Comparison of ENCODE assay signal across 10 cellular contexts in genomic region chr6:111777357-111777756, GRCh38.
DNase-seq lines count a peak whose midpoint lies in the region; ATAC-seq and TF ChIP-seq lines count a peak whose summit lies in the region.
"Had no signal": no experiment of that assay in that cellular context is flagged by ENCODE, and none has a peak within 500 bp of the region (broad histone marks: within the 10 kb centered on the region; RNA-seq: fewer than 3 reads in every experiment).

No MANE protein-coding gene starts in this region.

- intact Hi-C loops in esophagus squamous epithelium (cut with DNase I), result no loop called here
- intact Hi-C loops in posterior vena cava (cut with DNase I), result no loop called here

- no peak for TF ChIP-seq POLR2A in esophagus squamous epithelium (IDR thresholded peaks at IDR 0.05)

- H3K27me3 ChIP-seq in esophagus squamous epithelium, result no peaks in the 10 kb centered on the region

- WGBS in esophagus squamous epithelium, 2 donors, result 50 to 71% methylated on average over 6 of the region's 6 CpGs

- peak overlapping the region; percentile 16 to 50 for H3K4me3 Mint-ChIP-seq in activated T-cell treated with anti-CD3 and anti-CD28 coated beads, Interleukin-2, amount 50 U/mL, for 72 hours
- H3K4me3 Mint-ChIP-seq in osteocyte (ENCODE audit: unreplicated experiment), result no peak overlapping the region

- H3K4me1 Mint-ChIP-seq in activated T-cell treated with anti-CD3 and anti-CD28 coated beads, Interleukin-2, amount 50 U/mL, for 72 hours (ENCODE audit: low read depth), result peaks cover 92% of the 10 kb centered on the region
- peaks cover 37% of the 10 kb centered on the region for H3K4me1 Mint-ChIP-seq in osteocyte (ENCODE audit: unreplicated experiment)

- no peaks in the 10 kb centered on the region for H3K36me3 ChIP-seq in esophagus squamous epithelium

- peaks cover 9 to 63% (median 19%) of the 10 kb centered on the region in 3 donors for H3K4me1 ChIP-seq in esophagus squamous epithelium

- DNase-seq in activated T-cell treated with anti-CD3 and anti-CD28 coated beads, Interleukin-2, amount 50 U/mL, for 72 hours, result no peak
- DNase-seq in activated T-cell treated with anti-CD3 and anti-CD28 coated beads, Interleukin-2, amount 50 U/mL, for 1 hour, result no peak
- DNase-seq in OCI-M1 (lab: John Stamatoyannopoulos, UW) (peak; percentile 34), esophagus squamous epithelium (lab: John Stamatoyannopoulos, UW) (no peak), posterior vena cava (ENCODE audit: low spot score) (no peak), osteocyte (ENCODE audit: extremely low spot score, unreplicated experiment) (no peak)
- no peak for DNase-seq in central memory CD4-positive, alpha-beta T cell
- DNase-seq: C1 segment of cervical spinal cord, NCI-H146 had no signal

- ATAC-seq in activated T-cell treated with anti-CD3 and anti-CD28 coated beads, Interleukin-2, amount 50 U/mL, for 72 hours (replicated peaks in 1 of 2), result peak; percentile 23 to 36

- H3K27ac ChIP-seq in esophagus squamous epithelium (peak overlapping the region in 3 of 4 donors; percentile 61 to 72 (median 62)), temporal lobe (ENCODE audit: low read depth, low read length) (peak overlapping the region; percentile 40)

- no peak overlapping the region for H3K4me3 ChIP-seq in esophagus squamous epithelium

- peaks cover 7 to 24% of the 10 kb centered on the region in 2 donors for H3K36me3 Mint-ChIP-seq in activated T-cell treated with anti-CD3 and anti-CD28 coated beads, Interleukin-2, amount 50 U/mL, for 72 hours (ENCODE audit: insufficient read depth in 2 of 2)
- peaks cover 4% of the 10 kb centered on the region for H3K36me3 Mint-ChIP-seq in osteocyte (ENCODE audit: unreplicated experiment)

- H3K9me3 Mint-ChIP-seq in activated T-cell treated with anti-CD3 and anti-CD28 coated beads, Interleukin-2, amount 50 U/mL, for 72 hours, result no peaks in the 10 kb centered on the region
- H3K9me3 Mint-ChIP-seq in osteocyte (ENCODE audit: unreplicated experiment), result no peaks in the 10 kb centered on the region

- TF ChIP-seq CTCF in esophagus squamous epithelium (IDR thresholded peaks at IDR 0.05) (no peak), osteocyte (IDR thresholded peaks at IDR 0.05) (no peak)

- peak overlapping the region; percentile 97 for H3K27ac Mint-ChIP-seq in activated T-cell treated with anti-CD3 and anti-CD28 coated beads, Interleukin-2, amount 50 U/mL, for 72 hours
- no peak overlapping the region for H3K27ac Mint-ChIP-seq in osteocyte (ENCODE audit: unreplicated experiment)

- no peaks in the 10 kb centered on the region for H3K27me3 Mint-ChIP-seq in activated T-cell treated with anti-CD3 and anti-CD28 coated beads, Interleukin-2, amount 50 U/mL, for 72 hours (ENCODE audit: low read depth)
- no peaks in the 10 kb centered on the region for H3K27me3 Mint-ChIP-seq in osteocyte (ENCODE audit: unreplicated experiment)

- no peaks in the 10 kb centered on the region for H3K9me3 ChIP-seq in esophagus squamous epithelium
